ENCODE assay signal across 4 cellular contexts in genomic region chr12:5626146-5626545, GRCh38.
"Had no signal": no experiment of that assay in that cellular context is flagged by ENCODE, and none has a peak within 500 bp of the region (broad histone marks: within the 10 kb centered on the region; RNA-seq: fewer than 3 reads in every experiment).

No MANE protein-coding gene starts in this region.

- H3K4me1 Mint-ChIP-seq: IgD-negative memory B cell had no signal

- H3K9me3 Mint-ChIP-seq: GM23338, H9 had no signal

- DNase-seq: H9, HCEC 1CT had no signal

- H3K27ac Mint-ChIP-seq: GM23338, H9, IgD-negative memory B cell had no signal

- H3K4me3 Mint-ChIP-seq: GM23338, H9, IgD-negative memory B cell had no signal
